15 cellular contexts compared by ENCODE assay signal in the genomic region with DNA sequence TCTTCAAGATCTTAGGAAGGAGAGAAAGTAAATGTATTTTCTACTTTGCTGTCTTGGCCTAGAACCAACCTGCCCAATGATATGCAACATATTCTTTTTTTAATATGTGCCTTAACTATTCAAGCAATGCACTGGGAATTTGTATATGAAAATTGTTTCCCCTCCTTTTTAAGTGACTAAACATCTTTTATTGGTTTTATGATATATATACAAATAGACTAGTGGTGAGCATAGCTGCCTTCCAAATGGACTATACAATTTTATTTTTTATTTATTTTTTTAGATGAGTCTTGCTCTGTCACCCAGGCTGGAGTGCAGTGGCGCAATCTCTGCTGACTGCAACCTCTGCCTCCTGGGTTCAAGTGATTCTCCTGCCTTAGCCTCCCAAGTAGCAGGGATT. TPM values are rescaled to one million over a fixed set of nuclear protein-coding genes. Genes with fewer than 3 reads are reported as not detected.
DNase-seq lines count a peak whose midpoint lies in the region; ATAC-seq and TF ChIP-seq lines count a peak whose summit lies in the region.
"Had no signal": no experiment of that assay in that cellular context is flagged by ENCODE, and none has a peak within 500 bp of the region (broad histone marks: within the 10 kb centered on the region; RNA-seq: fewer than 3 reads in every experiment).

No MANE protein-coding gene starts in this region.

- ATAC-seq in IMR-90 (ENCODE audit: low read depth), result peak; percentile 36
- no peak for ATAC-seq in psoas muscle
- ATAC-seq: GM23338 had no signal

- H3K9ac ChIP-seq in IMR-90 (ENCODE audit: low read depth, low read length), result no peak overlapping the region
- H3K9ac ChIP-seq: BLaER1 treated with 17β-estradiol and CSF1 and Interleukin-3, amounts not matched to agents 10 nM and 100 nM had no signal

- CTCF ChIA-PET in IMR-90 (lab: Yijun Ruan, JAX), result interaction anchor here (0.6 kb wide), 1 partner anchor 134 kb away, joined by 4 read pairs; no protein-coding TSS in a partner anchor

- H3K9me1 ChIP-seq in IMR-90 (ENCODE audit: insufficient read depth, low read length), result peaks cover 4% of the 10 kb centered on the region; the same call in 1 of the 2 replicates

- TF ChIP-seq CTCF in IMR-90 (conservative IDR thresholded peaks at IDR 0.05; ENCODE audit: low read depth, low read length), result no peak
- no peak for TF ChIP-seq CTCF in chondrocyte (IDR thresholded peaks at IDR 0.05)
- TF ChIP-seq CTCF in psoas muscle (IDR thresholded peaks at IDR 0.05), result no peak
- no peak for TF ChIP-seq CTCF in vagina (IDR thresholded peaks at IDR 0.05)

- H3K9me3 ChIP-seq in IMR-90 (ENCODE audit: control insufficient read depth, insufficient read depth, low read length) (no peaks in the 10 kb centered on the region), psoas muscle (no peaks in the 10 kb centered on the region), vagina (no peaks in the 10 kb centered on the region)
- H3K9me3 ChIP-seq: BLaER1 treated with 17β-estradiol and CSF1 and Interleukin-3, amounts not matched to agents 10 nM and 100 nM had no signal

- H2AK9ac ChIP-seq in IMR-90 (replicated peaks; ENCODE audit: low read depth, low read length, poor library complexity), result no peak overlapping the region

- no peak overlapping the region for H4K91ac ChIP-seq in IMR-90 (ENCODE audit: insufficient read depth, low read depth, low read length)

- dilution Hi-C loops in IMR-90 (cut with HindIII; ENCODE audit: low sequenced_read_pairs, unreplicated experiment), result no loop called here

- peaks cover 1% of the 10 kb centered on the region for H3K36me3 Mint-ChIP-seq in chondrocyte (ENCODE audit: low read depth)

- TF ChIP-seq POLR2A in IMR-90 (IDR thresholded peaks at IDR 0.05; ENCODE audit: low read depth, low read length) (no peak), vagina (IDR thresholded peaks at IDR 0.05) (no peak)

- no peaks in the 10 kb centered on the region for H3K27me3 ChIP-seq in IMR-90 (ENCODE audit: control insufficient read depth, insufficient read depth, low read length)
- no peaks in the 10 kb centered on the region for H3K27me3 ChIP-seq in psoas muscle (ENCODE audit: insufficient read depth in 3 of 3, low read length in 2 of 3)
- no peaks in the 10 kb centered on the region for H3K27me3 ChIP-seq in vagina
- H3K27me3 ChIP-seq: BLaER1 treated with 17β-estradiol and CSF1 and Interleukin-3, amounts not matched to agents 10 nM and 100 nM had no signal

- H3K36me3 ChIP-seq in IMR-90 (ENCODE audit: control insufficient read depth, insufficient read depth, low read length) (peaks cover 2% of the 10 kb centered on the region; the same call in 1 of the 2 replicates), psoas muscle (ENCODE audit: insufficient read depth in 1 of 2, low read depth in 1 of 2) (peaks cover 0 to under 1% of the 10 kb centered on the region in 2 donors), vagina (no peaks in the 10 kb centered on the region)

- intact Hi-C loops in IMR-90 (cut with micrococcal nuclease) (no loop called here), psoas muscle (cut with DNase I) (no loop called here), vagina (cut with DNase I) (no loop called here)

- POLR2A ChIA-PET in IMR-90 (lab: Charles Lee; ENCODE audit: unreplicated experiment), result no interaction called here

- H2BK20ac ChIP-seq in IMR-90 (ENCODE audit: low read depth, low read length), result no peak overlapping the region

- H4K5ac ChIP-seq in IMR-90 (ENCODE audit: low read depth, low read length), result no peak overlapping the region

- no peak overlapping the region for H3K56ac ChIP-seq in IMR-90 (ENCODE audit: extremely low read depth, insufficient read depth, low read length)

- H2BK15ac ChIP-seq in IMR-90 (ENCODE audit: low read depth, low read length), result no peak overlapping the region

- peaks cover 7 to 70% of the 10 kb centered on the region in 2 experiments; a peak in 3 of 4 replicates for H3K79me1 ChIP-seq in IMR-90 (ENCODE audit: low read depth in 1 of 2, low read length in 2 of 2)

- H3K4me1 ChIP-seq in IMR-90 (ENCODE audit: control insufficient read depth, insufficient read depth, low read length) (peaks cover 11% of the 10 kb centered on the region), psoas muscle (peaks cover 21% of the 10 kb centered on the region), vagina (no peaks in the 10 kb centered on the region)

- no peak overlapping the region for H3K4me3 Mint-ChIP-seq in chondrocyte (ENCODE audit: unreplicated experiment)
- H3K4me3 Mint-ChIP-seq: CD4-positive, alpha-beta T cell; GM23338 had no signal

- in situ Hi-C loops in IMR-90 (cut with MboI; ENCODE audit: low sequenced_read_pairs), result no loop called here
- in situ Hi-C loops in KBM-7 (cut with MboI; ENCODE audit: low pct_unique_long_range_greater_than_20kb, low sequenced_read_pairs), result no loop called here

- H2BK120ac ChIP-seq in IMR-90 (ENCODE audit: low read depth, low read length), result no peak overlapping the region

- H2AK5ac ChIP-seq in IMR-90 (ENCODE audit: low read depth, low read length), result no peak overlapping the region

- no peak overlapping the region for H3K4ac ChIP-seq in IMR-90 (ENCODE audit: low read depth, low read length)

- peaks cover 63% of the 10 kb centered on the region for H3K4me1 Mint-ChIP-seq in chondrocyte (ENCODE audit: low read depth)

- peaks cover 73% of the 10 kb centered on the region for H4K20me1 ChIP-seq in IMR-90 (ENCODE audit: insufficient read depth, low read length)

- no peak overlapping the region for H3K14ac ChIP-seq in IMR-90 (replicated peaks; ENCODE audit: low read depth, low read length)

- no peaks in the 10 kb centered on the region for H3K27me3 Mint-ChIP-seq in chondrocyte (ENCODE audit: low read depth)
- H3K27me3 Mint-ChIP-seq: CD4-positive, alpha-beta T cell had no signal

- no peak overlapping the region for H3K23ac ChIP-seq in IMR-90 (ENCODE audit: low read depth, low read length)

- no peak overlapping the region for H3K18ac ChIP-seq in IMR-90 (ENCODE audit: low read depth, low read length)

- no peak overlapping the region for H3K4me2 ChIP-seq in IMR-90 (ENCODE audit: low read depth, low read length)
- H3K4me2 ChIP-seq: GM23338 had no signal

- no TSS peak for BruUV-seq in IMR-90 (replicated peaks; lab: Mats Ljungman, UMichigan)

- H2BK5ac ChIP-seq in IMR-90 (ENCODE audit: low read depth, low read length, poor library complexity, severe bottlenecking), result no peak overlapping the region

- no peak overlapping the region for H4K8ac ChIP-seq in IMR-90 (ENCODE audit: low read depth in 2 of 2, low read length in 2 of 2)

- no peak overlapping the region for H2AFZ ChIP-seq in IMR-90 (replicated peaks; ENCODE audit: low read length, poor library complexity)
- H2AFZ ChIP-seq: GM23338 had no signal

- WGBS in IMR-90 (ENCODE audit: extremely low coverage in 2 of 2, insufficient read length in 1 of 2), 2 experiments, result no CpG with 5 or more reads among the region's 1 CpG
- WGBS in psoas muscle, 3 donors, result 98 to 100% (median 100%) methylated on average over 1 of the region's 1 CpG

- DNase-seq in EL (peak; percentile 47), IMR-90 (peak; percentile 28), chondrocyte (ENCODE audit: low spot score) (no peak), psoas muscle (no peak), vagina (ENCODE audit: extremely low spot score in 2 of 2) (no peak), cortex of kidney (lab: John Stamatoyannopoulos, UW) (no peak), MV-4-11 (lab: John Stamatoyannopoulos, UW) (no peak), KBM-7 (no peak)
- DNase-seq: ACHN; CD4-positive, alpha-beta T cell; DMS153; DMS79 treated with DMSO at 0.1 percent for 48 hours; H7 had no signal

- H3K4me3 ChIP-seq in IMR-90 (ENCODE audit: insufficient read depth, low read depth, low read length) (no peak overlapping the region), psoas muscle (no peak overlapping the region), vagina (no peak overlapping the region)
- H3K4me3 ChIP-seq: BLaER1 treated with 17β-estradiol and CSF1 and Interleukin-3, amounts not matched to agents 10 nM and 100 nM; GM23338 had no signal

- peak overlapping the region; percentile 36 for H3K27ac Mint-ChIP-seq in chondrocyte (ENCODE audit: unreplicated experiment)
- H3K27ac Mint-ChIP-seq: CD4-positive, alpha-beta T cell; GM23338 had no signal

- no peaks in the 10 kb centered on the region for H3K9me3 Mint-ChIP-seq in chondrocyte (ENCODE audit: low read depth)
- H3K9me3 Mint-ChIP-seq: CD4-positive, alpha-beta T cell; GM23338 had no signal

- no peak for TF ChIP-seq RAD21 in IMR-90 (IDR thresholded peaks at IDR 0.05; ENCODE audit: low read length)

- H3K27ac ChIP-seq in IMR-90 (ENCODE audit: insufficient read depth, low read length), result no peak overlapping the region
- peak overlapping the region; percentile 52 for H3K27ac ChIP-seq in psoas muscle
- no peak overlapping the region for H3K27ac ChIP-seq in vagina
- H3K27ac ChIP-seq: BLaER1 treated with 17β-estradiol and CSF1 and Interleukin-3, amounts not matched to agents 10 nM and 100 nM had no signal

TF ChIP-seq in IMR-90, 13 proteins besides CTCF, POLR2A, EP300 and RAD21:
- TF ChIP-seq BHLHE40 (IDR thresholded peaks at IDR 0.05; ENCODE audit: low read depth, low read length) (no peak), CEBPB (IDR thresholded peaks at IDR 0.05; ENCODE audit: low read depth, low read length) (peak; percentile 63), MAFK (IDR thresholded peaks at IDR 0.05; ENCODE audit: low read depth, low read length) (no peak), MAZ (IDR thresholded peaks at IDR 0.05; ENCODE audit: borderline replicate concordance, low read depth, low read length) (no peak)

RNA-seq across cellular contexts. Expression of gene NOCT, which starts 10.3 kb away (rescaled TPM):
- 30.8 and 41.4 TPM in 2 replicates for total RNA-seq in IMR-90 (2012; rRNA removed)
- 5.5 and 6.6 TPM in 2 replicates for polyA plus RNA-seq in IMR-90 (2012; rRNA removed)
- 3.6 and 4.1 TPM in 2 replicates for polyA plus RNA-seq in IMR-90 (2012; cell fraction: cytosol; rRNA removed)
- polyA plus RNA-seq in IMR-90 (2012; cell fraction: nucleus; rRNA removed; ENCODE audit: low replicate concordance), result 6.0 and 6.9 TPM in 2 replicates
- total RNA-seq in chondrocyte, result 23.8 to 31.6 TPM (median 31.5 TPM) in 3 replicates
- 10 to 100 TPM; 11.4 to 21.8 (median 15.0) TPM for total RNA-seq in psoas muscle
- 1 to 10 TPM; 3.9 to 6.1 (median 4.6) TPM for polyA plus RNA-seq in psoas muscle
- 4.2 TPM for total RNA-seq in vagina

Comparison
In these comparisons a context has a peak if more than half of its experiments do, and no peak if none do; other contexts are left out.
1. DNase-seq: peak in EL (single experiment) and IMR-90 (single experiment); none in chondrocyte (single experiment), psoas muscle (0 of 2), vagina (0 of 2), cortex of kidney (single experiment), MV-4-11 (single experiment) and KBM-7 (single experiment).